ENCODE assay signal across 1 cellular context in the genomic region with DNA sequence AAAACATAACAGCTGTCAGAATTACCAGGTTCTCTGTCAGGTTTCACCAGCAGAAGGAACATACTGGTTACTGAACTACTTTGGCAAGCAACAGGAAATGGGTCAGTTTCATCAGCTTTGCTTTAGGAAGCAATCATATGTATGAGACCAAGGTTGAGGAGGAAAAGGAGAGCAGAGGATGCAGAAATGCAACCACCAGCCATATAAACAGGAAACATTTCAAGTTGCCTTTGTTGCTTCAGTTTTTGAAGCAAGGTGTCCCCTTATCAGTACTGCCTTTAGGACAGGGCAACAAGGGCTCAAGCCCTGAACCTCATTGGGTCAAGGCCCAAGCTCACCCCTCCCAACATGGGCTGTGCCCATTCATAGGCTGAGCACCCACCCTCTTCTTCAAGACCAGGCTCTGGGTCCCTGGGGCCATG.
TF ChIP-seq lines count a peak whose summit lies in the region.

No MANE protein-coding gene starts in this region.

TF ChIP-seq in GM12878, 131 proteins besides CTCF, POLR2A, EP300 and RAD21:
- TF ChIP-seq EGR1 (IDR thresholded peaks at IDR 0.05; ENCODE audit: borderline replicate concordance in 1 of 2, low read depth in 2 of 2, low read length in 2 of 2) = no peak
- no peak for TF ChIP-seq DPF2 (IDR thresholded peaks at IDR 0.05)
- no peak for TF ChIP-seq YBX1 (IDR thresholded peaks at IDR 0.05)
- TF ChIP-seq RUNX3 (IDR thresholded peaks at IDR 0.05; ENCODE audit: low read length) = peak; percentile 66
- TF ChIP-seq, protein P1, sequence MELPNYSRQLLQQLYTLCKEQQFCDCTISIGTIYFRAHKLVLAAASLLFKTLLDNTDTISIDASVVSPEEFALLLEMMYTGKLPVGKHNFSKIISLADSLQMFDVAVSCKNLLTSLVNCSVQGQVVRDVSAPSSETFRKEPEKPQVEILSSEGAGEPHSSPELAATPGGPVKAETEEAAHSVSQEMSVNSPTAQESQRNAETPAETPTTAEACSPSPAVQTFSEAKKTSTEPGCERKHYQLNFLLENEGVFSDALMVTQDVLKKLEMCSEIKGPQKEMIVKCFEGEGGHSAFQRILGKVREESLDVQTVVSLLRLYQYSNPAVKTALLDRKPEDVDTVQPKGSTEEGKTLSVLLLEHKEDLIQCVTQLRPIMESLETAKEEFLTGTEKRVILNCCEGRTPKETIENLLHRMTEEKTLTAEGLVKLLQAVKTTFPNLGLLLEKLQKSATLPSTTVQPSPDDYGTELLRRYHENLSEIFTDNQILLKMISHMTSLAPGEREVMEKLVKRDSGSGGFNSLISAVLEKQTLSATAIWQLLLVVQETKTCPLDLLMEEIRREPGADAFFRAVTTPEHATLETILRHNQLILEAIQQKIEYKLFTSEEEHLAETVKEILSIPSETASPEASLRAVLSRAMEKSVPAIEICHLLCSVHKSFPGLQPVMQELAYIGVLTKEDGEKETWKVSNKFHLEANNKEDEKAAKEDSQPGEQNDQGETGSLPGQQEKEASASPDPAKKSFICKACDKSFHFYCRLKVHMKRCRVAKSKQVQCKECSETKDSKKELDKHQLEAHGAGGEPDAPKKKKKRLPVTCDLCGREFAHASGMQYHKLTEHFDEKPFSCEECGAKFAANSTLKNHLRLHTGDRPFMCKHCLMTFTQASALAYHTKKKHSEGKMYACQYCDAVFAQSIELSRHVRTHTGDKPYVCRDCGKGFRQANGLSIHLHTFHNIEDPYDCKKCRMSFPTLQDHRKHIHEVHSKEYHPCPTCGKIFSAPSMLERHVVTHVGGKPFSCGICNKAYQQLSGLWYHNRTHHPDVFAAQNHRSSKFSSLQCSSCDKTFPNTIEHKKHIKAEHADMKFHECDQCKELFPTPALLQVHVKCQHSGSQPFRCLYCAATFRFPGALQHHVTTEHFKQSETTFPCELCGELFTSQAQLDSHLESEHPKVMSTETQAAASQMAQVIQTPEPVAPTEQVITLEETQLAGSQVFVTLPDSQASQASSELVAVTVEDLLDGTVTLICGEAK (IDR thresholded peaks at IDR 0.05; ENCODE audit: borderline replicate concordance) = no peak
- TF ChIP-seq SMAD5 (IDR thresholded peaks at IDR 0.05; ENCODE audit: low read depth) = 0 out of 2 replicates have a peak, but pooled peaks have one; percentile 28
- TF ChIP-seq FOXK2 (IDR thresholded peaks at IDR 0.05) = no peak
- TF ChIP-seq CREB1 (IDR thresholded peaks at IDR 0.05; ENCODE audit: low read depth) = 0 out of 2 replicates have a peak, but pooled peaks have one; percentile 14
- 0 out of 2 replicates have a peak, but pooled peaks have one; percentile 48 for TF ChIP-seq NFIC (IDR thresholded peaks at IDR 0.05; ENCODE audit: low read depth, low read length)
- TF ChIP-seq, protein P2, sequence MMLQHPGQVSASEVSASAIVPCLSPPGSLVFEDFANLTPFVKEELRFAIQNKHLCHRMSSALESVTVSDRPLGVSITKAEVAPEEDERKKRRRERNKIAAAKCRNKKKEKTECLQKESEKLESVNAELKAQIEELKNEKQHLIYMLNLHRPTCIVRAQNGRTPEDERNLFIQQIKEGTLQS (IDR thresholded peaks at IDR 0.05; ENCODE audit: borderline replicate concordance, extremely low read depth, low read depth, low read length) = 0 out of 2 replicates have a peak, but pooled peaks have one; percentile 1
- TF ChIP-seq EED (IDR thresholded peaks at IDR 0.05; ENCODE audit: low read depth) = peak; percentile 21; the same call in 1 of the 2 replicates
- peak in 1 of 2 experiments; percentile 92; a peak in 2 of 4 replicates for TF ChIP-seq ETV6 (conservative IDR thresholded peaks at IDR 0.05 in 1 of 2, IDR thresholded peaks at IDR 0.05 in 1 of 2; ENCODE audit: borderline replicate concordance in 1 of 2, low read depth in 1 of 2)
- TF ChIP-seq BMI1 (IDR thresholded peaks at IDR 0.05; ENCODE audit: borderline replicate concordance) = no peak
- 0 out of 2 replicates have a peak, but pooled peaks have one; percentile 15 for TF ChIP-seq TCF3 (IDR thresholded peaks at IDR 0.05; ENCODE audit: borderline replicate concordance, insufficient read depth, low read depth, low read length)
- TF ChIP-seq, protein P3, sequence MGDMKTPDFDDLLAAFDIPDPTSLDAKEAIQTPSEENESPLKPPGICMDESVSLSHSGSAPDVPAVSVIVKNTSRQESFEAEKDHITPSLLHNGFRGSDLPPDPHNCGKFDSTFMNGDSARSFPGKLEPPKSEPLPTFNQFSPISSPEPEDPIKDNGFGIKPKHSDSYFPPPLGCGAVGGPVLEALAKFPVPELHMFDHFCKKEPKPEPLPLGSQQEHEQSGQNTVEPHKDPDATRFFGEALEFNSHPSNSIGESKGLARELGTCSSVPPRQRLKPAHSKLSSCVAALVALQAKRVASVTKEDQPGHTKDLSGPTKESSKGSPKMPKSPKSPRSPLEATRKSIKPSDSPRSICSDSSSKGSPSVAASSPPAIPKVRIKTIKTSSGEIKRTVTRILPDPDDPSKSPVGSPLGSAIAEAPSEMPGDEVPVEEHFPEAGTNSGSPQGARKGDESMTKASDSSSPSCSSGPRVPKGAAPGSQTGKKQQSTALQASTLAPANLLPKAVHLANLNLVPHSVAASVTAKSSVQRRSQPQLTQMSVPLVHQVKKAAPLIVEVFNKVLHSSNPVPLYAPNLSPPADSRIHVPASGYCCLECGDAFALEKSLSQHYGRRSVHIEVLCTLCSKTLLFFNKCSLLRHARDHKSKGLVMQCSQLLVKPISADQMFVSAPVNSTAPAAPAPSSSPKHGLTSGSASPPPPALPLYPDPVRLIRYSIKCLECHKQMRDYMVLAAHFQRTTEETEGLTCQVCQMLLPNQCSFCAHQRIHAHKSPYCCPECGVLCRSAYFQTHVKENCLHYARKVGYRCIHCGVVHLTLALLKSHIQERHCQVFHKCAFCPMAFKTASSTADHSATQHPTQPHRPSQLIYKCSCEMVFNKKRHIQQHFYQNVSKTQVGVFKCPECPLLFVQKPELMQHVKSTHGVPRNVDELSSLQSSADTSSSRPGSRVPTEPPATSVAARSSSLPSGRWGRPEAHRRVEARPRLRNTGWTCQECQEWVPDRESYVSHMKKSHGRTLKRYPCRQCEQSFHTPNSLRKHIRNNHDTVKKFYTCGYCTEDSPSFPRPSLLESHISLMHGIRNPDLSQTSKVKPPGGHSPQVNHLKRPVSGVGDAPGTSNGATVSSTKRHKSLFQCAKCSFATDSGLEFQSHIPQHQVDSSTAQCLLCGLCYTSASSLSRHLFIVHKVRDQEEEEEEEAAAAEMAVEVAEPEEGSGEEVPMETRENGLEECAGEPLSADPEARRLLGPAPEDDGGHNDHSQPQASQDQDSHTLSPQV (IDR thresholded peaks at IDR 0.05) = no peak
- TF ChIP-seq, protein P4, sequence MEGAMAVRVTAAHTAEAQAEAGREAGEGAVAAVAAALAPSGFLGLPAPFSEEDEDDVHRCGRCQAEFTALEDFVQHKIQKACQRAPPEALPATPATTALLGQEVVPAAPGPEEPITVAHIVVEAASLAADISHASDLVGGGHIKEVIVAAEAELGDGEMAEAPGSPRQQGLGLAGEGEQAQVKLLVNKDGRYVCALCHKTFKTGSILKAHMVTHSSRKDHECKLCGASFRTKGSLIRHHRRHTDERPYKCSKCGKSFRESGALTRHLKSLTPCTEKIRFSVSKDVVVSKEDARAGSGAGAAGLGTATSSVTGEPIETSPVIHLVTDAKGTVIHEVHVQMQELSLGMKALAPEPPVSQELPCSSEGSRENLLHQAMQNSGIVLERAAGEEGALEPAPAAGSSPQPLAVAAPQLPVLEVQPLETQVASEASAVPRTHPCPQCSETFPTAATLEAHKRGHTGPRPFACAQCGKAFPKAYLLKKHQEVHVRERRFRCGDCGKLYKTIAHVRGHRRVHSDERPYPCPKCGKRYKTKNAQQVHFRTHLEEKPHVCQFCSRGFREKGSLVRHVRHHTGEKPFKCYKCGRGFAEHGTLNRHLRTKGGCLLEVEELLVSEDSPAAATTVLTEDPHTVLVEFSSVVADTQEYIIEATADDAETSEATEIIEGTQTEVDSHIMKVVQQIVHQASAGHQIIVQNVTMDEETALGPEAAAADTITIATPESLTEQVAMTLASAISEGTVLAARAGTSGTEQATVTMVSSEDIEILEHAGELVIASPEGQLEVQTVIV (IDR thresholded peaks at IDR 0.05; ENCODE audit: borderline replicate concordance, partially characterized antibody) = no peak
- TF ChIP-seq POLR2AphosphoS5 (IDR thresholded peaks at IDR 0.05; ENCODE audit: low read length) = peak; percentile 38; the same call in 1 of the 2 replicates
